1 cellular context compared by ENCODE assay signal in the genomic region with DNA sequence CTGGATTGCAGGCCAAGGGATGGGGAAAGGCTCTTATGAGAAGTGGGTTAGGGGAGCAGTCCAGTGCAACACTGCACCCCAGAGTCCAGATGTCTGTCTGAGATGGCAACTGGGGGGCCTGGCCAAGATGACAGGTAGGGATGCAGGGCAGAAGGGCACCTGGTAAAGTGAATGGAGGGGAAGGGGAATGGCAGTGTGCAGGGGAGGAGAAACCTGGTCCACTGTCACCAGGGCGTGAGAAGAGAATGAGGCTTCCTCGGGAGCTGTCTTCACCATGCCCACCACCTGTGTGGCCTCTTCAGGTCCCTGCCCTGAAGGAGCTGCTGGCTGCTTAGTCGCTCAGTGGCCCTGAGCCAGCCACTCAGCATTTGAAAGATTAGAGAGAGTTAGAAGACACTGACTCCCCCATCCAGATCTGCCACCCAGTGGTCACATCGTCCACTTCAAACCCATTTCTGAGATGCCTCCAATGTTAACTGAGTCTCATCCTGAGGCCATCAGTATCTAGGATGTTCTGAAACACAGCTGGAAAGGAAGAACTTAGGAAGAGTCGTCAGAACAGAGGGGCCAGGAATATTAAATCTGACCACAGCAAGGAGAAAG.
A peak's percentile ranks its signal among the peaks of the same experiment; 100 is the strongest.
TF ChIP-seq lines count a peak whose summit lies in the region.

No MANE protein-coding gene starts in this region.

TF ChIP-seq in HepG2, 621 proteins besides CTCF, POLR2A, EP300 and RAD21:
- TF ChIP-seq MEIS2 (CRISPR knock-in tag; IDR thresholded peaks at IDR 0.05), result no peak
- no peak for TF ChIP-seq ZNF761 (CRISPR knock-in tag; conservative IDR thresholded peaks at IDR 0.05)
- TF ChIP-seq DMAP1 (CRISPR knock-in tag; IDR thresholded peaks at IDR 0.05), result no peak
- TF ChIP-seq, protein P1, sequence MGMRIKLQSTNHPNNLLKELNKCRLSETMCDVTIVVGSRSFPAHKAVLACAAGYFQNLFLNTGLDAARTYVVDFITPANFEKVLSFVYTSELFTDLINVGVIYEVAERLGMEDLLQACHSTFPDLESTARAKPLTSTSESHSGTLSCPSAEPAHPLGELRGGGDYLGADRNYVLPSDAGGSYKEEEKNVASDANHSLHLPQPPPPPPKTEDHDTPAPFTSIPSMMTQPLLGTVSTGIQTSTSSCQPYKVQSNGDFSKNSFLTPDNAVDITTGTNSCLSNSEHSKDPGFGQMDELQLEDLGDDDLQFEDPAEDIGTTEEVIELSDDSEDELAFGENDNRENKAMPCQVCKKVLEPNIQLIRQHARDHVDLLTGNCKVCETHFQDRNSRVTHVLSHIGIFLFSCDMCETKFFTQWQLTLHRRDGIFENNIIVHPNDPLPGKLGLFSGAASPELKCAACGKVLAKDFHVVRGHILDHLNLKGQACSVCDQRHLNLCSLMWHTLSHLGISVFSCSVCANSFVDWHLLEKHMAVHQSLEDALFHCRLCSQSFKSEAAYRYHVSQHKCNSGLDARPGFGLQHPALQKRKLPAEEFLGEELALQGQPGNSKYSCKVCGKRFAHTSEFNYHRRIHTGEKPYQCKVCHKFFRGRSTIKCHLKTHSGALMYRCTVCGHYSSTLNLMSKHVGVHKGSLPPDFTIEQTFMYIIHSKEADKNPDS (CRISPR knock-in tag; IDR thresholded peaks at IDR 0.05), result no peak
- TF ChIP-seq ZNF629 (CRISPR knock-in tag; conservative IDR thresholded peaks at IDR 0.05), result peak; percentile 69
- no peak for TF ChIP-seq ATAD3A (CRISPR knock-in tag; IDR thresholded peaks at IDR 0.05)
- TF ChIP-seq SMC3 (IDR thresholded peaks at IDR 0.05; ENCODE audit: low read length), result no peak
- TF ChIP-seq NFKBIZ (CRISPR knock-in tag; IDR thresholded peaks at IDR 0.05), result no peak
- TF ChIP-seq ZKSCAN8 (CRISPR knock-in tag; IDR thresholded peaks at IDR 0.05; ENCODE audit: borderline replicate concordance), result no peak
